10 cellular contexts compared by ENCODE assay signal in genomic region chr2:201223089-201224073, GRCh38. TPM values are rescaled to one million over a fixed set of nuclear protein-coding genes. Genes with fewer than 3 reads are reported as not detected.
A peak's percentile ranks its signal among the peaks of the same experiment; 100 is the strongest.
DNase-seq lines count a peak whose midpoint lies in the region; ATAC-seq and TF ChIP-seq lines count a peak whose summit lies in the region.
"Had no signal": no experiment of that assay in that cellular context is flagged by ENCODE, and none has a peak within 500 bp of the region (broad histone marks: within the 10 kb centered on the region; RNA-seq: fewer than 3 reads in every experiment).

No MANE protein-coding gene starts in this region.

- TF ChIP-seq POLR2A in spleen (IDR thresholded peaks at IDR 0.05) = no peak

- H3K9ac ChIP-seq in OCI-LY1 (ENCODE audit: low read length) = no peak overlapping the region; the same call in 1 of the 2 replicates

- H3K9me3 ChIP-seq in OCI-LY1 (ENCODE audit: low read length) = no peaks in the 10 kb centered on the region
- no peaks in the 10 kb centered on the region for H3K9me3 ChIP-seq in spleen
- H3K9me3 ChIP-seq in Caco-2 = no peaks in the 10 kb centered on the region

- no peak for TF ChIP-seq CTCF in OCI-LY1 (IDR thresholded peaks at IDR 0.05; ENCODE audit: low read length)
- TF ChIP-seq CTCF in spleen (IDR thresholded peaks at IDR 0.05 in 8 of 11, conservative IDR thresholded peaks at IDR 0.05 in 3 of 11) = no peak
- TF ChIP-seq CTCF in Caco-2 (IDR thresholded peaks at IDR 0.05; ENCODE audit: insufficient read depth in 1 of 2, low read depth in 1 of 2, low read length in 1 of 2, severe bottlenecking in 1 of 2, unreplicated experiment in 1 of 2) = no peak

- H3K4me1 ChIP-seq in OCI-LY1 (ENCODE audit: insufficient read depth, low read length, severe bottlenecking) (peaks cover 7% of the 10 kb centered on the region), spleen (peaks cover 0 to 38% (median 26%) of the 10 kb centered on the region in 6 donors), Caco-2 (peaks cover 7% of the 10 kb centered on the region; the same call in 1 of the 2 replicates)

- no peak overlapping the region for H3K4me3 ChIP-seq in OCI-LY1 (ENCODE audit: low read depth, low read length, poor library complexity, severe bottlenecking)
- H3K4me3 ChIP-seq in spleen = no peak overlapping the region
- H3K4me3 ChIP-seq in Caco-2 (ENCODE audit: low read depth, low read length) = no peak overlapping the region

- BruUV-seq in Caco-2 (replicated peaks; lab: Mats Ljungman, UMichigan) = no TSS peak

- no peak overlapping the region for H3K27ac ChIP-seq in OCI-LY1 (ENCODE audit: low read depth, low read length, poor library complexity, severe bottlenecking)
- peak overlapping the region in 6 of 8 donors; percentile 3 to 61 (median 50) for H3K27ac ChIP-seq in spleen

- H3K27me3 ChIP-seq in OCI-LY1 (ENCODE audit: insufficient read depth, low read length) (no peaks in the 10 kb centered on the region), spleen (replicated peaks in 1 of 7) (no peaks in the 10 kb centered on the region), Caco-2 (replicated peaks; ENCODE audit: control insufficient read depth, insufficient read depth, low read length) (no peaks in the 10 kb centered on the region)

- POLR2A ChIA-PET in Caco-2 (lab: Charles Lee) = no interaction called here

- no peaks in the 10 kb centered on the region for H3K27me3 Mint-ChIP-seq in activated T-cell treated with anti-CD3 and anti-CD28 coated beads, Interleukin-2, amount 50 U/mL, for 72 hours (ENCODE audit: low read depth)
- peaks cover 4% of the 10 kb centered on the region for H3K27me3 Mint-ChIP-seq in Caco-2 (ENCODE audit: insufficient read depth, unreplicated experiment)

- H3K36me3 ChIP-seq in OCI-LY1 (ENCODE audit: insufficient read depth, low read length) (no peaks in the 10 kb centered on the region), spleen (peaks cover 0 to 25% (median 10%) of the 10 kb centered on the region in 6 donors), Caco-2 (ENCODE audit: control insufficient read depth, insufficient read depth, low read length) (no peaks in the 10 kb centered on the region)

- H4K20me1 ChIP-seq in OCI-LY1 (ENCODE audit: insufficient read depth, low read length) = no peaks in the 10 kb centered on the region

- peak; percentile 52 to 54 for ATAC-seq in activated T-cell treated with anti-CD3 and anti-CD28 coated beads, Interleukin-2, amount 50 U/mL, for 72 hours (replicated peaks in 1 of 2)
- peak; percentile 96 for ATAC-seq in HG02763 (IDR thresholded peaks at IDR 0.05; ENCODE audit: unreplicated experiment)

- H3K27ac Mint-ChIP-seq in activated T-cell treated with anti-CD3 and anti-CD28 coated beads, Interleukin-2, amount 50 U/mL, for 72 hours = peak overlapping the region; percentile 47
- H3K27ac Mint-ChIP-seq in Caco-2 (ENCODE audit: unreplicated experiment) = no peak overlapping the region

- H3K79me2 ChIP-seq in OCI-LY1 (ENCODE audit: insufficient read depth, low read length) = no peaks in the 10 kb centered on the region

- H3K4me3 Mint-ChIP-seq in activated T-cell treated with anti-CD3 and anti-CD28 coated beads, Interleukin-2, amount 50 U/mL, for 72 hours = peak overlapping the region; percentile 16 to 43
- no peak overlapping the region for H3K4me3 Mint-ChIP-seq in Caco-2 (ENCODE audit: unreplicated experiment)

- 57 to 68% (median 57%) methylated on average over 8 of the region's 8 CpGs for WGBS in spleen, 5 donors

- H3K9me3 Mint-ChIP-seq in activated T-cell treated with anti-CD3 and anti-CD28 coated beads, Interleukin-2, amount 50 U/mL, for 72 hours = no peaks in the 10 kb centered on the region
- no peaks in the 10 kb centered on the region for H3K9me3 Mint-ChIP-seq in Caco-2 (ENCODE audit: unreplicated experiment)

- no peak for DNase-seq in activated T-cell treated with anti-CD3 and anti-CD28 coated beads, Interleukin-2, amount 50 U/mL, for 72 hours
- DNase-seq in activated T-cell treated with anti-CD3 and anti-CD28 coated beads, Interleukin-2, amount 50 U/mL, for 48 hours = no peak
- no peak for DNase-seq in spleen
- DNase-seq in Caco-2 = no peak
- no peak for DNase-seq in GOT3 (lab: John Stamatoyannopoulos, UW)
- no peak for DNase-seq in NCI-H1092 (lab: John Stamatoyannopoulos, UW)
- DNase-seq: caudate nucleus, SW 1271 had no signal

- intact Hi-C loops in spleen (cut with DNase I; ENCODE audit: low total_unique reads) (no loop called here), Caco-2 (cut with micrococcal nuclease; ENCODE audit: unreplicated experiment) (no loop called here)

- no peak overlapping the region for H2AFZ ChIP-seq in OCI-LY1 (ENCODE audit: low read length)

- no peaks in the 10 kb centered on the region for H3K9me2 ChIP-seq in OCI-LY1 (ENCODE audit: low read depth, low read length)

- H3K36me3 Mint-ChIP-seq in activated T-cell treated with anti-CD3 and anti-CD28 coated beads, Interleukin-2, amount 50 U/mL, for 72 hours (ENCODE audit: insufficient read depth in 2 of 2) = peaks cover 0 to 2% of the 10 kb centered on the region in 2 donors
- no peaks in the 10 kb centered on the region for H3K36me3 Mint-ChIP-seq in Caco-2 (ENCODE audit: insufficient read depth, unreplicated experiment)

- H3F3A ChIP-seq in OCI-LY1 (ENCODE audit: insufficient read depth, low read length) = no peaks in the 10 kb centered on the region

- CTCF ChIA-PET in Caco-2 (lab: Charles Lee) = interaction anchor here (1.0 kb wide), 1 partner anchor 66 kb away, joined by 3 read pairs; no protein-coding TSS in a partner anchor

- H3K4me2 ChIP-seq in OCI-LY1 (ENCODE audit: low read length) = peak overlapping the region; percentile 17; the same call in 1 of the 2 replicates

- H3K4me1 Mint-ChIP-seq in activated T-cell treated with anti-CD3 and anti-CD28 coated beads, Interleukin-2, amount 50 U/mL, for 72 hours (ENCODE audit: low read depth) = peaks cover 50% of the 10 kb centered on the region
- no peaks in the 10 kb centered on the region for H3K4me1 Mint-ChIP-seq in Caco-2 (ENCODE audit: low read depth, unreplicated experiment)

RNA-seq across cellular contexts. Expression of gene CASP8, which starts 37.0 kb away (rescaled TPM):
- 10 to 100 TPM; 45.0 to 78.7 TPM for total RNA-seq in activated T-cell treated with anti-CD3 and anti-CD28 coated beads, Interleukin-2, amount 50 U/mL, for 72 hours
- total RNA-seq in spleen (100 to 1,000 TPM in 1 of 7 donors, 10 to 100 TPM in 6; 67.1 to 100 (median 91.8) TPM), Caco-2 (2022) (32.1 and 33.4 TPM in 2 replicates)
- polyA plus RNA-seq in spleen = 10 to 100 TPM; 20.3 to 41.9 (median 29.3) TPM

RNA-seq across cellular contexts. Expression of gene CASP10, which starts 40.4 kb away (rescaled TPM):
- total RNA-seq in activated T-cell treated with anti-CD3 and anti-CD28 coated beads, Interleukin-2, amount 50 U/mL, for 72 hours = 10 to 100 TPM; 15.7 to 17.4 TPM
- total RNA-seq in spleen (10 to 100 TPM; 42.5 to 75.6 (median 55.3) TPM), Caco-2 (2022) (5.8 and 5.9 TPM in 2 replicates)
- 10 to 100 TPM in 2 of 3 donors, 1 to 10 TPM in 1; 5.6 to 13.3 (median 10.2) TPM for polyA plus RNA-seq in spleen
